14 cellular contexts compared by ENCODE assay signal in the genomic region with DNA sequence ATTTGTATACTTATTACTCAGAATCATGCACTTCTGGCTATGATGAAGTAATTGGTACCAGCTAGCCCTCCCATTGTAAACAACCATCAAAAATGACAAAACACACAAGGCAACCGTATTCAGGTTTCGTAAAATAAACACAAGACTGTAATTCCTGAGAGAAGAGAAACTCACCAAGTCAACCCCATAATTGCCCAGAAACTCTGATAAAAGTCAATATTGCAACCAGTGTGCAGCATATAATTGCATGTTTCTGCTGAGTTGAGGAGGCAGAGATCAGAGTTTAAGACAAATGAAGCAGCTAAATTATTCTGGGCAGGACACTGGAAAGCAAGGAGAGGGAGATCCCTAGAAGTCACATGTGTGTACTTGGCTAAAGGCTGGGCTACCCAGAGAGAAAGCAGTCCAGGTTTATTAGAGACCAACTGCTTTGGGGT.
DNase-seq lines count a peak whose midpoint lies in the region; ATAC-seq, FAIRE-seq and TF ChIP-seq lines count a peak whose summit lies in the region.
"Had no signal": no experiment of that assay in that cellular context is flagged by ENCODE, and none has a peak within 500 bp of the region (broad histone marks: within the 10 kb centered on the region; RNA-seq: fewer than 3 reads in every experiment).

No MANE protein-coding gene starts in this region.

- no peaks in the 10 kb centered on the region for H3K27me3 ChIP-seq in bronchial epithelial cell (ENCODE audit: control insufficient read depth, insufficient read depth, low read length)
- no peaks in the 10 kb centered on the region for H3K27me3 ChIP-seq in liver (ENCODE audit: control insufficient read depth in 4 of 4, insufficient read depth in 4 of 4, low read length in 3 of 4)

- H3K36me3 Mint-ChIP-seq in activated naive CD4-positive, alpha-beta T cell treated with anti-CD3 and anti-CD28 coated beads, Interleukin-2, amount 50 U/mL, for 72 hours: peaks cover 0 to 5% of the 10 kb centered on the region in 2 donors

- peaks cover 2% of the 10 kb centered on the region for H3K36me3 ChIP-seq in bronchial epithelial cell (ENCODE audit: control insufficient read depth, insufficient read depth, low read length)
- H3K36me3 ChIP-seq in liver (ENCODE audit: control insufficient read depth in 4 of 4, insufficient read depth in 3 of 4, low read depth in 1 of 4, low read length in 3 of 4): peaks cover 0 to 10% (median 3%) of the 10 kb centered on the region in 4 donors

- no peak for ATAC-seq in GM21390 (IDR thresholded peaks at IDR 0.05; ENCODE audit: unreplicated experiment)
- ATAC-seq in activated naive CD4-positive, alpha-beta T cell treated with anti-CD3 and anti-CD28 coated beads, Interleukin-2, amount 50 U/mL, for 72 hours: no peak
- ATAC-seq: activated T-helper 17 cell treated with anti-CD3 and anti-CD28 coated beads, Interleukin-2, amount 50 U/mL, for 72 hours; right cardiac atrium had no signal

- WGBS in liver: 26% methylated on average over 2 of the region's 2 CpGs

- no peak for TF ChIP-seq CTCF in bronchial epithelial cell (IDR thresholded peaks at IDR 0.05; ENCODE audit: insufficient read depth, low read length, severe bottlenecking)
- TF ChIP-seq CTCF in liver (IDR thresholded peaks at IDR 0.05; ENCODE audit: low read depth, low read length, missing input control): no peak

- H3K27ac ChIP-seq in liver (ENCODE audit: low read depth in 1 of 2, low read length in 2 of 2): peak overlapping the region; percentile 36 to 40
- H3K27ac ChIP-seq: VCaP had no signal

- FAIRE-seq in bronchial epithelial cell (lab: Jason Lieb, UNC): no peak

- H3K9ac ChIP-seq in liver (ENCODE audit: low read depth in 1 of 2, low read length in 2 of 2): no peak overlapping the region

- H3K9me3 ChIP-seq in liver (ENCODE audit: control insufficient read depth in 4 of 4, low read length in 3 of 4): no peaks in the 10 kb centered on the region

- H3K9me3 Mint-ChIP-seq in activated naive CD4-positive, alpha-beta T cell treated with anti-CD3 and anti-CD28 coated beads, Interleukin-2, amount 50 U/mL, for 72 hours: no peaks in the 10 kb centered on the region
- H3K9me3 Mint-ChIP-seq: activated T-helper 17 cell treated with anti-CD3 and anti-CD28 coated beads, Interleukin-2, amount 50 U/mL, for 72 hours had no signal

- in situ Hi-C loops in G401 (cut with HindIII; ENCODE audit: low sequenced_read_pairs): no loop called here

- TF ChIP-seq RAD21 in liver (IDR thresholded peaks at IDR 0.05): peak in 1 of 2 donors; percentile 13

- DNase-seq in G401 (ENCODE audit: low spot score): peak; percentile 42
- peak in 2 of 3 experiments; percentile 64 to 87 for DNase-seq in NCI-H1417 (lab: John Stamatoyannopoulos, UW)
- peak; percentile 30 for DNase-seq in bronchial epithelial cell (ENCODE audit: low read depth)
- DNase-seq in NOMO-1 (lab: John Stamatoyannopoulos, UW; ENCODE audit: unreplicated experiment in 2 of 2): no peak
- no peak for DNase-seq in GOT3 (lab: John Stamatoyannopoulos, UW)
- no peak for DNase-seq in activated naive CD4-positive, alpha-beta T cell treated with anti-CD3 and anti-CD28 coated beads, Interleukin-2, amount 50 U/mL, for 72 hours (ENCODE audit: low spot score in 2 of 2)
- DNase-seq: amygdala, KBM-7, NCI-H82, right cardiac atrium had no signal

- peaks cover 0 to 6% (median 4%) of the 10 kb centered on the region in 4 donors for H3K4me1 ChIP-seq in liver (ENCODE audit: control insufficient read depth in 4 of 4, insufficient read depth in 4 of 4, low read length in 3 of 4)

- no peak overlapping the region for H3K4me3 ChIP-seq in bronchial epithelial cell (ENCODE audit: low read depth, low read length)
- H3K4me3 ChIP-seq in liver (ENCODE audit: low read depth in 1 of 3, low read length in 3 of 3): no peak overlapping the region

- no peak overlapping the region for H3K27ac Mint-ChIP-seq in activated naive CD4-positive, alpha-beta T cell treated with anti-CD3 and anti-CD28 coated beads, Interleukin-2, amount 50 U/mL, for 72 hours
- H3K27ac Mint-ChIP-seq: activated T-helper 17 cell treated with anti-CD3 and anti-CD28 coated beads, Interleukin-2, amount 50 U/mL, for 72 hours had no signal

TF ChIP-seq in liver, 16 proteins besides CTCF, POLR2A, EP300 and RAD21:
- TF ChIP-seq SP1 (IDR thresholded peaks at IDR 0.05) (no peak), JUND (IDR thresholded peaks at IDR 0.05) (no peak), EGR1 (IDR thresholded peaks at IDR 0.05; ENCODE audit: low read depth in 2 of 2) (no peak), FOXA2 (IDR thresholded peaks at IDR 0.05) (peak; percentile 68), TAF1 (conservative IDR thresholded peaks at IDR 0.05) (no peak), HNF4A (conservative IDR thresholded peaks at IDR 0.05) (peak; percentile 18 to 23), RXRA (IDR thresholded peaks at IDR 0.05) (peak in 1 of 2 donors; percentile 37), YY1 (IDR thresholded peaks at IDR 0.05) (peak; percentile 25), HNF4G (IDR thresholded peaks at IDR 0.05) (no peak), GABPA (IDR thresholded peaks at IDR 0.05 in 1 of 2, conservative IDR thresholded peaks at IDR 0.05 in 1 of 2) (no peak), FOXA1 (IDR thresholded peaks at IDR 0.05) (no peak), NR2F2 (IDR thresholded peaks at IDR 0.05) (no peak)
- TF ChIP-seq, protein P1, sequence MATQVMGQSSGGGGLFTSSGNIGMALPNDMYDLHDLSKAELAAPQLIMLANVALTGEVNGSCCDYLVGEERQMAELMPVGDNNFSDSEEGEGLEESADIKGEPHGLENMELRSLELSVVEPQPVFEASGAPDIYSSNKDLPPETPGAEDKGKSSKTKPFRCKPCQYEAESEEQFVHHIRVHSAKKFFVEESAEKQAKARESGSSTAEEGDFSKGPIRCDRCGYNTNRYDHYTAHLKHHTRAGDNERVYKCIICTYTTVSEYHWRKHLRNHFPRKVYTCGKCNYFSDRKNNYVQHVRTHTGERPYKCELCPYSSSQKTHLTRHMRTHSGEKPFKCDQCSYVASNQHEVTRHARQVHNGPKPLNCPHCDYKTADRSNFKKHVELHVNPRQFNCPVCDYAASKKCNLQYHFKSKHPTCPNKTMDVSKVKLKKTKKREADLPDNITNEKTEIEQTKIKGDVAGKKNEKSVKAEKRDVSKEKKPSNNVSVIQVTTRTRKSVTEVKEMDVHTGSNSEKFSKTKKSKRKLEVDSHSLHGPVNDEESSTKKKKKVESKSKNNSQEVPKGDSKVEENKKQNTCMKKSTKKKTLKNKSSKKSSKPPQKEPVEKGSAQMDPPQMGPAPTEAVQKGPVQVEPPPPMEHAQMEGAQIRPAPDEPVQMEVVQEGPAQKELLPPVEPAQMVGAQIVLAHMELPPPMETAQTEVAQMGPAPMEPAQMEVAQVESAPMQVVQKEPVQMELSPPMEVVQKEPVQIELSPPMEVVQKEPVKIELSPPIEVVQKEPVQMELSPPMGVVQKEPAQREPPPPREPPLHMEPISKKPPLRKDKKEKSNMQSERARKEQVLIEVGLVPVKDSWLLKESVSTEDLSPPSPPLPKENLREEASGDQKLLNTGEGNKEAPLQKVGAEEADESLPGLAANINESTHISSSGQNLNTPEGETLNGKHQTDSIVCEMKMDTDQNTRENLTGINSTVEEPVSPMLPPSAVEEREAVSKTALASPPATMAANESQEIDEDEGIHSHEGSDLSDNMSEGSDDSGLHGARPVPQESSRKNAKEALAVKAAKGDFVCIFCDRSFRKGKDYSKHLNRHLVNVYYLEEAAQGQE (IDR thresholded peaks at IDR 0.05): no peak
- TF ChIP-seq, protein P2, sequence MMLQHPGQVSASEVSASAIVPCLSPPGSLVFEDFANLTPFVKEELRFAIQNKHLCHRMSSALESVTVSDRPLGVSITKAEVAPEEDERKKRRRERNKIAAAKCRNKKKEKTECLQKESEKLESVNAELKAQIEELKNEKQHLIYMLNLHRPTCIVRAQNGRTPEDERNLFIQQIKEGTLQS (IDR thresholded peaks at IDR 0.05): no peak
- TF ChIP-seq, protein P3, sequence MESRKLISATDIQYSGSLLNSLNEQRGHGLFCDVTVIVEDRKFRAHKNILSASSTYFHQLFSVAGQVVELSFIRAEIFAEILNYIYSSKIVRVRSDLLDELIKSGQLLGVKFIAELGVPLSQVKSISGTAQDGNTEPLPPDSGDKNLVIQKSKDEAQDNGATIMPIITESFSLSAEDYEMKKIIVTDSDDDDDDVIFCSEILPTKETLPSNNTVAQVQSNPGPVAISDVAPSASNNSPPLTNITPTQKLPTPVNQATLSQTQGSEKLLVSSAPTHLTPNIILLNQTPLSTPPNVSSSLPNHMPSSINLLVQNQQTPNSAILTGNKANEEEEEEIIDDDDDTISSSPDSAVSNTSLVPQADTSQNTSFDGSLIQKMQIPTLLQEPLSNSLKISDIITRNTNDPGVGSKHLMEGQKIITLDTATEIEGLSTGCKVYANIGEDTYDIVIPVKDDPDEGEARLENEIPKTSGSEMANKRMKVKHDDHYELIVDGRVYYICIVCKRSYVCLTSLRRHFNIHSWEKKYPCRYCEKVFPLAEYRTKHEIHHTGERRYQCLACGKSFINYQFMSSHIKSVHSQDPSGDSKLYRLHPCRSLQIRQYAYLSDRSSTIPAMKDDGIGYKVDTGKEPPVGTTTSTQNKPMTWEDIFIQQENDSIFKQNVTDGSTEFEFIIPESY (IDR thresholded peaks at IDR 0.05): no peak
- TF ChIP-seq, protein P4, sequence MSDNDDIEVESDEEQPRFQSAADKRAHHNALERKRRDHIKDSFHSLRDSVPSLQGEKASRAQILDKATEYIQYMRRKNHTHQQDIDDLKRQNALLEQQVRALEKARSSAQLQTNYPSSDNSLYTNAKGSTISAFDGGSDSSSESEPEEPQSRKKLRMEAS (IDR thresholded peaks at IDR 0.05): no peak
TF ChIP-seq in liver: peak in this region for 4.

Comparison
In these comparisons a context has a peak if more than half of its experiments do, and no peak if none do; other contexts are left out.
1. DNase-seq: peak in G401 (single experiment), NCI-H1417 (2 of 3) and bronchial epithelial cell (single experiment); none in NOMO-1 (0 of 2), GOT3 (single experiment) and activated naive CD4-positive, alpha-beta T cell treated with anti-CD3 and anti-CD28 coated beads, Interleukin-2, amount 50 U/mL, for 72 hours (0 of 2).